Comparison of ENCODE assay signal across 35 cellular contexts in the genomic region with DNA sequence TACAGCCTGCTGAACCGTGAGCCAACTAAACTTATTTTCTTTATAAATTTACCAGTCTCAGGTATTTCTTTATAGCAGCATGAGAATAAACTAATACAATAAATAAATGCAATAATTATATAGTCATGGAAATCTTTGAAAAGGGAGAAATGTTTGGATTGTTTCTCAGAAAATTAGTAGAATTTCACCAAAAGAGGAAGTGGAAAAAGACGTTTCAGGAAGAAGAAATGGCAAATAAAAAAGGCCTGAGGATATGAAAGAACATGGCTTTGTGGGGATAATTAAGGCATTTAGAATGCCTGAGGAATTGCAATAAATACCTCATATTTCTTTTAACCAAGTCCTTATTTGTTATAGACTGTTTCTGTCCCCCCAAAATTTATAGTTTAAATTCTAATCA.
"Had no signal": no experiment of that assay in that cellular context is flagged by ENCODE, and none has a peak within 500 bp of the region (broad histone marks: within the 10 kb centered on the region; RNA-seq: fewer than 3 reads in every experiment).

No MANE protein-coding gene starts in this region.

- ATAC-seq: activated naive CD8-positive, alpha-beta T cell treated with anti-CD3 and anti-CD28 coated beads, Interleukin-2, amount 50 U/mL, for 24 hours; activated T-helper 17 cell treated with anti-CD3 and anti-CD28 coated beads, Interleukin-2, amount 50 U/mL, for 72 hours; body of pancreas; gastroesophageal sphincter; heart right ventricle; T-helper 17 cell had no signal

- H3K4me1 ChIP-seq: adrenal gland, body of pancreas, breast epithelium, colonic mucosa, esophagus squamous epithelium, gastroesophageal sphincter, heart right ventricle had no signal

- H3K27ac ChIP-seq: adrenal gland, body of pancreas, breast epithelium, cardiac muscle cell, colonic mucosa, epithelial cell of prostate, esophagus squamous epithelium, gastroesophageal sphincter, heart right ventricle, hepatocyte had no signal

- DNase-seq: activated CD4-positive, alpha-beta memory T cell treated with anti-CD3 and anti-CD28 coated beads, Interleukin-2, amount 10 ng/mL, durations not matched to agents 7 days and 5 days; activated CD4-positive, alpha-beta T cell treated with anti-CD3 and anti-CD28 coated beads for 1 hour; activated CD4-positive, alpha-beta T cell treated with anti-CD3 and anti-CD28 coated beads for 4 hours; activated CD4-positive, alpha-beta T cell treated with anti-CD3 and anti-CD28 coated beads, Interleukin-2, amount 10 ng/mL, durations not matched to agents 7 days and 5 days; activated CD4-positive, alpha-beta T cell treated with anti-CD3 and anti-CD28 coated beads, Interleukin-2, amount 50 U/mL, for 4 hours; activated CD4-positive, CD25-positive, alpha-beta regulatory T cell; activated CD8-positive, alpha-beta memory T cell treated with anti-CD3 and anti-CD28 coated beads, Interleukin-2, amount 50 U/mL, for 48 hours; activated effector memory CD4-positive, alpha-beta T cell treated with Interleukin-2 at 50 U/mL for 16 hours; activated gamma-delta T cell treated with Interleukin-2 at 50 U/mL for 16 hours; activated naive CD4-positive, alpha-beta T cell treated with Interleukin-2 at 50 U/mL for 16 hours; activated naive CD8-positive, alpha-beta T cell treated with anti-CD3 and anti-CD28 coated beads for 36 hours; activated naive CD8-positive, alpha-beta T cell treated with anti-CD3 and anti-CD28 coated beads, Interleukin-2, amount 50 U/mL, for 24 hours; activated T-cell treated with anti-CD3 and anti-CD28 coated beads for 4 hours; activated T-cell treated with anti-CD3 and anti-CD28 coated beads, Interleukin-2, amount 50 U/mL, for 24 hours; adrenal gland; amygdala; aorta; body of pancreas; central memory CD4-positive, alpha-beta T cell; cerebellar nuclear complex; colonic mucosa; effector CD8-positive, alpha-beta T cell; esophagus squamous epithelium; foreskin melanocyte; heart right ventricle; T-helper 17 cell; T1000 had no signal

- H3K79me2 ChIP-seq: hepatocyte had no signal

- H3K9me3 ChIP-seq: adrenal gland, body of pancreas, breast epithelium, colonic mucosa, esophagus squamous epithelium, gastroesophageal sphincter had no signal

- H3K4me2 ChIP-seq: hepatocyte had no signal

- H2AFZ ChIP-seq: hepatocyte had no signal

- H3K27me3 ChIP-seq: adrenal gland, body of pancreas, breast epithelium, cardiac muscle cell, colonic mucosa, esophagus squamous epithelium, gastroesophageal sphincter, heart right ventricle, hepatocyte had no signal

- H3K36me3 ChIP-seq: adrenal gland, breast epithelium, cardiac muscle cell, colonic mucosa, esophagus squamous epithelium, gastroesophageal sphincter, heart right ventricle had no signal

- H3K4me3 ChIP-seq: adrenal gland, body of pancreas, breast epithelium, cardiac muscle cell, colonic mucosa, esophagus squamous epithelium, gastroesophageal sphincter, heart right ventricle, hepatocyte had no signal

- FAIRE-seq: endometrium, endothelial cell of umbilical vein had no signal
